ENCODE assay signal across 1 cellular context in the genomic region with DNA sequence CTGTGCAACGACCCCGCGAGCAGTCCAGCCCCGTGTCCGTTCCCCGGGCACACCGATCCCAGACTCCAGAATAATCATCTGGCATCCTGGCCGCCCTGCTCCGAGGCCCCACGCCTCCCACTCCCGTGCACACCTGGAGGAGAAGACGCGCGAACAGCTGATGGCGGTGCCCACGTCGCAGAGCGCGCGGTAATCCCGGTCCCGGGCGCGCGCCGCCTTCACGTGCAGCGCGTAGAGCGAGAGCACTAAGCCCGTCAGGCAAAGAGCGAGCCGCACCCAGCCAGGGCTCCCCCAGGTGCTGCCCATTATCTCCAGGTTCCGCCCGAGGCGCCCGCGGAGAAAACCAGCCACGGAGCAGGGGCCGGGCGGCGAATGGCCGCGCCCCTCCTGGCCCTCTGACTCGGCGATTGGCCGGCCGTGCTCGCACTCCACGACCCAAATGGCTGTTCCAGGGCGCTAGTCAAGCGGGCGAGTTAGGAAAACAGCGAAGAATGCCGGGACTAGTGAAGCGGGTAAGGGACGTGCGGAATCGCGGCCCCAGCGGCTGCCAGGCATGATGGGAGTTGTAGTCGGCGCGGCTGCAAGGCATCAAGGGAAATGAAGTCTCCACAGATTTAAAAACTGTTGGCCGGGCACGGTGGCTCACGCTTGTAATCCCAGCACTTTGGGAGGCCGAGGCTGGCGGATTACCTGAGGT.
TF ChIP-seq lines count a peak whose summit lies in the region.

A gene (minus strand): TSS at position 374 of the 697 bp plus-strand sequence. CDS start 68 bp downstream, at position 306.

TF ChIP-seq in HepG2, 621 proteins besides CTCF, POLR2A, EP300 and RAD21 (continued from another document and continues in another):
- TF ChIP-seq, protein P1, sequence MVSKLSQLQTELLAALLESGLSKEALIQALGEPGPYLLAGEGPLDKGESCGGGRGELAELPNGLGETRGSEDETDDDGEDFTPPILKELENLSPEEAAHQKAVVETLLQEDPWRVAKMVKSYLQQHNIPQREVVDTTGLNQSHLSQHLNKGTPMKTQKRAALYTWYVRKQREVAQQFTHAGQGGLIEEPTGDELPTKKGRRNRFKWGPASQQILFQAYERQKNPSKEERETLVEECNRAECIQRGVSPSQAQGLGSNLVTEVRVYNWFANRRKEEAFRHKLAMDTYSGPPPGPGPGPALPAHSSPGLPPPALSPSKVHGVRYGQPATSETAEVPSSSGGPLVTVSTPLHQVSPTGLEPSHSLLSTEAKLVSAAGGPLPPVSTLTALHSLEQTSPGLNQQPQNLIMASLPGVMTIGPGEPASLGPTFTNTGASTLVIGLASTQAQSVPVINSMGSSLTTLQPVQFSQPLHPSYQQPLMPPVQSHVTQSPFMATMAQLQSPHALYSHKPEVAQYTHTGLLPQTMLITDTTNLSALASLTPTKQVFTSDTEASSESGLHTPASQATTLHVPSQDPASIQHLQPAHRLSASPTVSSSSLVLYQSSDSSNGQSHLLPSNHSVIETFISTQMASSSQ (IDR thresholded peaks at IDR 0.05; ENCODE audit: low read depth), result no peak
- TF ChIP-seq, protein P1 (CRISPR knock-in tag; IDR thresholded peaks at IDR 0.05; ENCODE audit: borderline replicate concordance), result peak; percentile 20; the same call in 1 of the 2 replicates
- TF ChIP-seq TGIF2 (CRISPR knock-in tag; IDR thresholded peaks at IDR 0.05) (peak; percentile 66; the same call in 1 of the 2 replicates), MZF1 (CRISPR knock-in tag; IDR thresholded peaks at IDR 0.05; ENCODE audit: borderline replicate concordance) (no peak), ZNF343 (CRISPR knock-in tag; IDR thresholded peaks at IDR 0.05) (peak; percentile 6; the same call in 1 of the 2 replicates), CBX5 (CRISPR knock-in tag; IDR thresholded peaks at IDR 0.05; ENCODE audit: borderline replicate concordance) (peak; percentile 50; the same call in 1 of the 2 replicates), TAF15 (IDR thresholded peaks at IDR 0.05; ENCODE audit: low read depth, low read length, poor library complexity, severe bottlenecking) (peak; percentile 94), ZNF678 (CRISPR knock-in tag; IDR thresholded peaks at IDR 0.05) (no peak; the same call in 1 of the 2 replicates), SP140L (CRISPR knock-in tag; IDR thresholded peaks at IDR 0.05; ENCODE audit: borderline replicate concordance) (no peak), HNF4G (IDR thresholded peaks at IDR 0.05; ENCODE audit: borderline replicate concordance, low read depth, low read length) (no peak), HNF4G (CRISPR knock-in tag; IDR thresholded peaks at IDR 0.05; ENCODE audit: borderline replicate concordance, low read depth) (no peak), HDAC1 (CRISPR knock-in tag; IDR thresholded peaks at IDR 0.05) (peak; percentile 96), ESRRA (CRISPR knock-in tag; IDR thresholded peaks at IDR 0.05; ENCODE audit: low read depth) (0 out of 2 replicates have a peak, but pooled peaks have one; percentile 45), ZMYM4 (CRISPR knock-in tag; IDR thresholded peaks at IDR 0.05) (peak; percentile 59; the same call in 1 of the 2 replicates), SALL1 (CRISPR knock-in tag; IDR thresholded peaks at IDR 0.05) (peak; percentile 83; the same call in 1 of the 2 replicates), MTA1 (CRISPR knock-in tag; IDR thresholded peaks at IDR 0.05; ENCODE audit: borderline replicate concordance) (peak; percentile 50; the same call in 1 of the 2 replicates), PHF21A (CRISPR knock-in tag; IDR thresholded peaks at IDR 0.05) (peak; percentile 93), ZSCAN29 (CRISPR knock-in tag; conservative IDR thresholded peaks at IDR 0.05) (no peak), KDM5B (CRISPR knock-in tag; IDR thresholded peaks at IDR 0.05; ENCODE audit: borderline replicate concordance) (peak; percentile 97), RFXAP (CRISPR knock-in tag; IDR thresholded peaks at IDR 0.05; ENCODE audit: borderline replicate concordance) (peak; percentile 97), MYC (CRISPR knock-in tag; IDR thresholded peaks at IDR 0.05; ENCODE audit: borderline replicate concordance) (peak; percentile 75), GTF3A (CRISPR knock-in tag; conservative IDR thresholded peaks at IDR 0.05) (0 out of 2 replicates have a peak, but pooled peaks have one; percentile 57), ZNF296 (CRISPR knock-in tag; conservative IDR thresholded peaks at IDR 0.05) (peak; percentile 52; the same call in 1 of the 2 replicates), CHD4 (IDR thresholded peaks at IDR 0.05; ENCODE audit: borderline replicate concordance, low read length) (no peak), TSC22D2 (CRISPR knock-in tag; IDR thresholded peaks at IDR 0.05; ENCODE audit: borderline replicate concordance) (peak; percentile 86; the same call in 1 of the 2 replicates), NR2C2 (CRISPR knock-in tag; IDR thresholded peaks at IDR 0.05; ENCODE audit: borderline replicate concordance) (peak; percentile 83; the same call in 1 of the 2 replicates), ZFAT (CRISPR knock-in tag; conservative IDR thresholded peaks at IDR 0.05) (0 out of 2 replicates have a peak, but pooled peaks have one; percentile 62)
- TF ChIP-seq, protein P2, sequence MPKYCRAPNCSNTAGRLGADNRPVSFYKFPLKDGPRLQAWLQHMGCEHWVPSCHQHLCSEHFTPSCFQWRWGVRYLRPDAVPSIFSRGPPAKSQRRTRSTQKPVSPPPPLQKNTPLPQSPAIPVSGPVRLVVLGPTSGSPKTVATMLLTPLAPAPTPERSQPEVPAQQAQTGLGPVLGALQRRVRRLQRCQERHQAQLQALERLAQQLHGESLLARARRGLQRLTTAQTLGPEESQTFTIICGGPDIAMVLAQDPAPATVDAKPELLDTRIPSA (CRISPR knock-in tag; IDR thresholded peaks at IDR 0.05; ENCODE audit: borderline replicate concordance), result peak; percentile 96; the same call in 1 of the 2 replicates
- TF ChIP-seq, protein P3, sequence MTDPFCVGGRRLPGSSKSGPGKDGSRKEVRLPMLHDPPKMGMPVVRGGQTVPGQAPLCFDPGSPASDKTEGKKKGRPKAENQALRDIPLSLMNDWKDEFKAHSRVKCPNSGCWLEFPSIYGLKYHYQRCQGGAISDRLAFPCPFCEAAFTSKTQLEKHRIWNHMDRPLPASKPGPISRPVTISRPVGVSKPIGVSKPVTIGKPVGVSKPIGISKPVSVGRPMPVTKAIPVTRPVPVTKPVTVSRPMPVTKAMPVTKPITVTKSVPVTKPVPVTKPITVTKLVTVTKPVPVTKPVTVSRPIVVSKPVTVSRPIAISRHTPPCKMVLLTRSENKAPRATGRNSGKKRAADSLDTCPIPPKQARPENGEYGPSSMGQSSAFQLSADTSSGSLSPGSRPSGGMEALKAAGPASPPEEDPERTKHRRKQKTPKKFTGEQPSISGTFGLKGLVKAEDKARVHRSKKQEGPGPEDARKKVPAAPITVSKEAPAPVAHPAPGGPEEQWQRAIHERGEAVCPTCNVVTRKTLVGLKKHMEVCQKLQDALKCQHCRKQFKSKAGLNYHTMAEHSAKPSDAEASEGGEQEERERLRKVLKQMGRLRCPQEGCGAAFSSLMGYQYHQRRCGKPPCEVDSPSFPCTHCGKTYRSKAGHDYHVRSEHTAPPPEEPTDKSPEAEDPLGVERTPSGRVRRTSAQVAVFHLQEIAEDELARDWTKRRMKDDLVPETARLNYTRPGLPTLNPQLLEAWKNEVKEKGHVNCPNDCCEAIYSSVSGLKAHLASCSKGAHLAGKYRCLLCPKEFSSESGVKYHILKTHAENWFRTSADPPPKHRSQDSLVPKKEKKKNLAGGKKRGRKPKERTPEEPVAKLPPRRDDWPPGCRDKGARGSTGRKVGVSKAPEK (CRISPR knock-in tag; IDR thresholded peaks at IDR 0.05; ENCODE audit: borderline replicate concordance), result 0 out of 2 replicates have a peak, but pooled peaks have one; percentile 45
- TF ChIP-seq, protein P4, sequence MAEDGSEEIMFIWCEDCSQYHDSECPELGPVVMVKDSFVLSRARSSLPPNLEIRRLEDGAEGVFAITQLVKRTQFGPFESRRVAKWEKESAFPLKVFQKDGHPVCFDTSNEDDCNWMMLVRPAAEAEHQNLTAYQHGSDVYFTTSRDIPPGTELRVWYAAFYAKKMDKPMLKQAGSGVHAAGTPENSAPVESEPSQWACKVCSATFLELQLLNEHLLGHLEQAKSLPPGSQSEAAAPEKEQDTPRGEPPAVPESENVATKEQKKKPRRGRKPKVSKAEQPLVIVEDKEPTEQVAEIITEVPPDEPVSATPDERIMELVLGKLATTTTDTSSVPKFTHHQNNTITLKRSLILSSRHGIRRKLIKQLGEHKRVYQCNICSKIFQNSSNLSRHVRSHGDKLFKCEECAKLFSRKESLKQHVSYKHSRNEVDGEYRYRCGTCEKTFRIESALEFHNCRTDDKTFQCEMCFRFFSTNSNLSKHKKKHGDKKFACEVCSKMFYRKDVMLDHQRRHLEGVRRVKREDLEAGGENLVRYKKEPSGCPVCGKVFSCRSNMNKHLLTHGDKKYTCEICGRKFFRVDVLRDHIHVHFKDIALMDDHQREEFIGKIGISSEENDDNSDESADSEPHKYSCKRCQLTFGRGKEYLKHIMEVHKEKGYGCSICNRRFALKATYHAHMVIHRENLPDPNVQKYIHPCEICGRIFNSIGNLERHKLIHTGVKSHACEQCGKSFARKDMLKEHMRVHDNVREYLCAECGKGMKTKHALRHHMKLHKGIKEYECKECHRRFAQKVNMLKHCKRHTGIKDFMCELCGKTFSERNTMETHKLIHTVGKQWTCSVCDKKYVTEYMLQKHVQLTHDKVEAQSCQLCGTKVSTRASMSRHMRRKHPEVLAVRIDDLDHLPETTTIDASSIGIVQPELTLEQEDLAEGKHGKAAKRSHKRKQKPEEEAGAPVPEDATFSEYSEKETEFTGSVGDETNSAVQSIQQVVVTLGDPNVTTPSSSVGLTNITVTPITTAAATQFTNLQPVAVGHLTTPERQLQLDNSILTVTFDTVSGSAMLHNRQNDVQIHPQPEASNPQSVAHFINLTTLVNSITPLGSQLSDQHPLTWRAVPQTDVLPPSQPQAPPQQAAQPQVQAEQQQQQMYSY (CRISPR knock-in tag; IDR thresholded peaks at IDR 0.05), result peak; percentile 68
- TF ChIP-seq, protein P5, sequence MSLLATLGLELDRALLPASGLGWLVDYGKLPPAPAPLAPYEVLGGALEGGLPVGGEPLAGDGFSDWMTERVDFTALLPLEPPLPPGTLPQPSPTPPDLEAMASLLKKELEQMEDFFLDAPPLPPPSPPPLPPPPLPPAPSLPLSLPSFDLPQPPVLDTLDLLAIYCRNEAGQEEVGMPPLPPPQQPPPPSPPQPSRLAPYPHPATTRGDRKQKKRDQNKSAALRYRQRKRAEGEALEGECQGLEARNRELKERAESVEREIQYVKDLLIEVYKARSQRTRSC (CRISPR knock-in tag; IDR thresholded peaks at IDR 0.05; ENCODE audit: low read depth), result no peak
- TF ChIP-seq, protein P6, sequence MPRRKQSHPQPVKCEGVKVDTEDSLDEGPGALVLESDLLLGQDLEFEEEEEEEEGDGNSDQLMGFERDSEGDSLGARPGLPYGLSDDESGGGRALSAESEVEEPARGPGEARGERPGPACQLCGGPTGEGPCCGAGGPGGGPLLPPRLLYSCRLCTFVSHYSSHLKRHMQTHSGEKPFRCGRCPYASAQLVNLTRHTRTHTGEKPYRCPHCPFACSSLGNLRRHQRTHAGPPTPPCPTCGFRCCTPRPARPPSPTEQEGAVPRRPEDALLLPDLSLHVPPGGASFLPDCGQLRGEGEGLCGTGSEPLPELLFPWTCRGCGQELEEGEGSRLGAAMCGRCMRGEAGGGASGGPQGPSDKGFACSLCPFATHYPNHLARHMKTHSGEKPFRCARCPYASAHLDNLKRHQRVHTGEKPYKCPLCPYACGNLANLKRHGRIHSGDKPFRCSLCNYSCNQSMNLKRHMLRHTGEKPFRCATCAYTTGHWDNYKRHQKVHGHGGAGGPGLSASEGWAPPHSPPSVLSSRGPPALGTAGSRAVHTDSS (CRISPR knock-in tag; conservative IDR thresholded peaks at IDR 0.05), result 0 out of 2 replicates have a peak, but pooled peaks have one; percentile 36
- TF ChIP-seq, protein P7, sequence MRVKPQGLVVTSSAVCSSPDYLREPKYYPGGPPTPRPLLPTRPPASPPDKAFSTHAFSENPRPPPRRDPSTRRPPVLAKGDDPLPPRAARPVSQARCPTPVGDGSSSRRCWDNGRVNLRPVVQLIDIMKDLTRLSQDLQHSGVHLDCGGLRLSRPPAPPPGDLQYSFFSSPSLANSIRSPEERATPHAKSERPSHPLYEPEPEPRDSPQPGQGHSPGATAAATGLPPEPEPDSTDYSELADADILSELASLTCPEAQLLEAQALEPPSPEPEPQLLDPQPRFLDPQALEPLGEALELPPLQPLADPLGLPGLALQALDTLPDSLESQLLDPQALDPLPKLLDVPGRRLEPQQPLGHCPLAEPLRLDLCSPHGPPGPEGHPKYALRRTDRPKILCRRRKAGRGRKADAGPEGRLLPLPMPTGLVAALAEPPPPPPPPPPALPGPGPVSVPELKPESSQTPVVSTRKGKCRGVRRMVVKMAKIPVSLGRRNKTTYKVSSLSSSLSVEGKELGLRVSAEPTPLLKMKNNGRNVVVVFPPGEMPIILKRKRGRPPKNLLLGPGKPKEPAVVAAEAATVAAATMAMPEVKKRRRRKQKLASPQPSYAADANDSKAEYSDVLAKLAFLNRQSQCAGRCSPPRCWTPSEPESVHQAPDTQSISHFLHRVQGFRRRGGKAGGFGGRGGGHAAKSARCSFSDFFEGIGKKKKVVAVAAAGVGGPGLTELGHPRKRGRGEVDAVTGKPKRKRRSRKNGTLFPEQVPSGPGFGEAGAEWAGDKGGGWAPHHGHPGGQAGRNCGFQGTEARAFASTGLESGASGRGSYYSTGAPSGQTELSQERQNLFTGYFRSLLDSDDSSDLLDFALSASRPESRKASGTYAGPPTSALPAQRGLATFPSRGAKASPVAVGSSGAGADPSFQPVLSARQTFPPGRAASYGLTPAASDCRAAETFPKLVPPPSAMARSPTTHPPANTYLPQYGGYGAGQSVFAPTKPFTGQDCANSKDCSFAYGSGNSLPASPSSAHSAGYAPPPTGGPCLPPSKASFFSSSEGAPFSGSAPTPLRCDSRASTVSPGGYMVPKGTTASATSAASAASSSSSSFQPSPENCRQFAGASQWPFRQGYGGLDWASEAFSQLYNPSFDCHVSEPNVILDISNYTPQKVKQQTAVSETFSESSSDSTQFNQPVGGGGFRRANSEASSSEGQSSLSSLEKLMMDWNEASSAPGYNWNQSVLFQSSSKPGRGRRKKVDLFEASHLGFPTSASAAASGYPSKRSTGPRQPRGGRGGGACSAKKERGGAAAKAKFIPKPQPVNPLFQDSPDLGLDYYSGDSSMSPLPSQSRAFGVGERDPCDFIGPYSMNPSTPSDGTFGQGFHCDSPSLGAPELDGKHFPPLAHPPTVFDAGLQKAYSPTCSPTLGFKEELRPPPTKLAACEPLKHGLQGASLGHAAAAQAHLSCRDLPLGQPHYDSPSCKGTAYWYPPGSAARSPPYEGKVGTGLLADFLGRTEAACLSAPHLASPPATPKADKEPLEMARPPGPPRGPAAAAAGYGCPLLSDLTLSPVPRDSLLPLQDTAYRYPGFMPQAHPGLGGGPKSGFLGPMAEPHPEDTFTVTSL (CRISPR knock-in tag; IDR thresholded peaks at IDR 0.05; ENCODE audit: borderline replicate concordance), result 0 out of 2 replicates have a peak, but pooled peaks have one; percentile 33
